Comparison of ENCODE assay signal across 23 cellular contexts in genomic region chr2:43346619-43347018, GRCh38.
DNase-seq lines count a peak whose midpoint lies in the region; ATAC-seq, FAIRE-seq and TF ChIP-seq lines count a peak whose summit lies in the region.
"Had no signal": no experiment of that assay in that cellular context is flagged by ENCODE, and none has a peak within 500 bp of the region (broad histone marks: within the 10 kb centered on the region; RNA-seq: fewer than 3 reads in every experiment).

No MANE protein-coding gene starts in this region.

- H3K4me2 ChIP-seq in GM23338, result peak overlapping the region; percentile 50

- H3K36me3 ChIP-seq in GM23338 (ENCODE audit: insufficient read depth) (no peaks in the 10 kb centered on the region; the same call in 1 of the 2 replicates), Peyer's patch (no peaks in the 10 kb centered on the region), iPS-20b (ENCODE audit: insufficient read depth, low read depth, low read length) (0 out of 2 replicates have a peak, but pooled peaks cover 7% of the 10 kb centered on the region), psoas muscle (ENCODE audit: insufficient read depth in 1 of 2, low read depth in 1 of 2) (no peaks in the 10 kb centered on the region), kidney (ENCODE audit: control insufficient read depth in 1 of 2, insufficient read depth in 2 of 2, low read length in 2 of 2) (peaks cover 0 to 2% of the 10 kb centered on the region in 2 donors)

- no peaks in the 10 kb centered on the region for H3K9me3 ChIP-seq in Peyer's patch
- no peaks in the 10 kb centered on the region for H3K9me3 ChIP-seq in iPS-20b (ENCODE audit: insufficient read depth, low read depth, low read length)
- H3K9me3 ChIP-seq in psoas muscle, result no peaks in the 10 kb centered on the region
- no peaks in the 10 kb centered on the region for H3K9me3 ChIP-seq in kidney (ENCODE audit: control insufficient read depth in 1 of 2, low read length in 2 of 2)
- H3K9me3 ChIP-seq: MG63 had no signal

- no peak overlapping the region for H3K4me3 Mint-ChIP-seq in GM23338
- H3K4me3 Mint-ChIP-seq in natural killer cell, result no peak overlapping the region
- H3K4me3 Mint-ChIP-seq: activated T-helper 17 cell treated with anti-CD3 and anti-CD28 coated beads, Interleukin-2, amount 50 U/mL, for 72 hours; CD4-positive, alpha-beta memory T cell; naive B cell had no signal

- TF ChIP-seq CTCF in GM23338 (conservative IDR thresholded peaks at IDR 0.05; ENCODE audit: low read depth in 2 of 2), result no peak
- no peak for TF ChIP-seq CTCF in Peyer's patch (IDR thresholded peaks at IDR 0.05)
- no peak for TF ChIP-seq CTCF in psoas muscle (IDR thresholded peaks at IDR 0.05)
- no peak for TF ChIP-seq CTCF in kidney (IDR thresholded peaks at IDR 0.05; ENCODE audit: borderline replicate concordance, extremely low read depth, insufficient read depth)
- no peak for TF ChIP-seq CTCF in natural killer cell (IDR thresholded peaks at IDR 0.05)

- DNase-seq in GM23338 (ENCODE audit: low spot score), result no peak
- no peak for DNase-seq in Peyer's patch
- DNase-seq in psoas muscle, result no peak
- no peak for DNase-seq in kidney
- no peak for DNase-seq in HPDE6-E6E7 (ENCODE audit: extremely low spot score)
- DNase-seq in natural killer cell, result no peak
- DNase-seq: activated CD4-positive, CD25-positive, alpha-beta regulatory T cell; caudate nucleus; CD4-positive, alpha-beta memory T cell; DMS79 treated with DMSO at 0.1 percent for 48 hours; effector memory CD4-positive, alpha-beta T cell; H7; left colon; MG63; naive B cell; NCI-H1694; NCI-H524 treated with DMSO at 0.1 percent for 48 hours; OCI-M1; stimulated activated naive CD4-positive, alpha-beta T cell had no signal

- TF ChIP-seq POLR2A in Peyer's patch (IDR thresholded peaks at IDR 0.05), result no peak

- intact Hi-C loops in psoas muscle (cut with DNase I) (loop anchor here (5.0 to 10.0 kb wide), 3 partner anchors 41 to 111 kb away; no protein-coding TSS in a partner anchor), kidney (cut with DNase I) (no loop called here), natural killer cell (cut with micrococcal nuclease) (no loop called here)

- no peak overlapping the region for H3K4me3 ChIP-seq in GM23338
- H3K4me3 ChIP-seq in Peyer's patch, result no peak overlapping the region
- H3K4me3 ChIP-seq in iPS-20b (ENCODE audit: low read length), result peak overlapping the region; percentile 41; the same call in 1 of the 2 replicates
- H3K4me3 ChIP-seq in psoas muscle, result no peak overlapping the region
- H3K4me3 ChIP-seq in kidney (ENCODE audit: low read length in 2 of 2), result no peak overlapping the region
- H3K4me3 ChIP-seq: MG63 had no signal

- H3K4me1 Mint-ChIP-seq in GM23338 (peaks cover 50% of the 10 kb centered on the region), natural killer cell (no peaks in the 10 kb centered on the region)
- H3K4me1 Mint-ChIP-seq: activated T-helper 17 cell treated with anti-CD3 and anti-CD28 coated beads, Interleukin-2, amount 50 U/mL, for 72 hours; naive B cell had no signal

- 57 to 65% (median 62%) methylated on average over 4 of the region's 4 CpGs for WGBS in psoas muscle, 3 donors

- H3K36me3 Mint-ChIP-seq in GM23338 (ENCODE audit: low read depth) (no peaks in the 10 kb centered on the region), natural killer cell (no peaks in the 10 kb centered on the region)

- no peak for FAIRE-seq in kidney (lab: Jason Lieb, UNC)
- FAIRE-seq: GM18507 had no signal

- no peaks in the 10 kb centered on the region for H3K27me3 ChIP-seq in GM23338 (ENCODE audit: insufficient read depth)
- no peaks in the 10 kb centered on the region for H3K27me3 ChIP-seq in Peyer's patch
- no peaks in the 10 kb centered on the region for H3K27me3 ChIP-seq in iPS-20b (ENCODE audit: insufficient read depth, low read length)
- no peaks in the 10 kb centered on the region for H3K27me3 ChIP-seq in psoas muscle (ENCODE audit: insufficient read depth in 3 of 3, low read length in 2 of 3)
- H3K27me3 ChIP-seq: MG63 had no signal

- H2AFZ ChIP-seq in GM23338, result no peak overlapping the region

- H3K27ac Mint-ChIP-seq in GM23338 (no peak overlapping the region), natural killer cell (no peak overlapping the region)
- H3K27ac Mint-ChIP-seq: activated T-helper 17 cell treated with anti-CD3 and anti-CD28 coated beads, Interleukin-2, amount 50 U/mL, for 72 hours had no signal

- H3K27ac ChIP-seq in GM23338 (ENCODE audit: low read depth) (peak overlapping the region; percentile 71; the same call in 1 of the 2 replicates), Peyer's patch (peak overlapping the region in 3 of 4 donors; percentile 16 to 76 (median 51)), iPS-20b (ENCODE audit: low read length) (no peak overlapping the region), psoas muscle (peak overlapping the region; percentile 88), kidney (ENCODE audit: low read depth in 2 of 2, low read length in 2 of 2) (peak overlapping the region in 1 of 2 donors; percentile 91)

- no peaks in the 10 kb centered on the region for H3F3A ChIP-seq in GM23338 (replicated peaks; ENCODE audit: low read depth)

- no peaks in the 10 kb centered on the region for H3K79me2 ChIP-seq in GM23338 (replicated peaks; ENCODE audit: insufficient read depth)

- peaks cover 30% of the 10 kb centered on the region for H3K4me1 ChIP-seq in GM23338 (ENCODE audit: insufficient read depth)
- H3K4me1 ChIP-seq in Peyer's patch, result peaks cover 0 to 42% (median 3%) of the 10 kb centered on the region in 4 donors
- peaks cover 25% of the 10 kb centered on the region for H3K4me1 ChIP-seq in iPS-20b (ENCODE audit: insufficient read depth, low read length)
- H3K4me1 ChIP-seq in psoas muscle, result peaks cover 87% of the 10 kb centered on the region
- peaks cover 56% of the 10 kb centered on the region in 2 donors for H3K4me1 ChIP-seq in kidney (ENCODE audit: control insufficient read depth in 1 of 2, insufficient read depth in 1 of 2, low read depth in 1 of 2, low read length in 2 of 2)

- H3K9ac ChIP-seq in iPS-20b (ENCODE audit: low read depth, low read length), result peak overlapping the region; percentile 52; the same call in 1 of the 2 replicates
- H3K9ac ChIP-seq in kidney (ENCODE audit: low read length in 2 of 2), result no peak overlapping the region

- no peak for ATAC-seq in GM23338
- no peak for ATAC-seq in psoas muscle
- ATAC-seq in GM18498 (IDR thresholded peaks at IDR 0.05; ENCODE audit: unreplicated experiment), result no peak
- ATAC-seq in natural killer cell, result no peak
- ATAC-seq: activated T-helper 17 cell treated with anti-CD3 and anti-CD28 coated beads, Interleukin-2, amount 50 U/mL, for 72 hours; left colon had no signal

- H3K9me3 Mint-ChIP-seq in GM23338, result no peaks in the 10 kb centered on the region
- H3K9me3 Mint-ChIP-seq in natural killer cell, result no peaks in the 10 kb centered on the region
- H3K9me3 Mint-ChIP-seq: activated T-helper 17 cell treated with anti-CD3 and anti-CD28 coated beads, Interleukin-2, amount 50 U/mL, for 72 hours; naive B cell had no signal

- H3K27me3 Mint-ChIP-seq in GM23338 (ENCODE audit: insufficient read depth, low read depth, poor library complexity) (peaks cover 8% of the 10 kb centered on the region), natural killer cell (ENCODE audit: low read depth in 2 of 2) (no peaks in the 10 kb centered on the region)
- H3K27me3 Mint-ChIP-seq: activated T-helper 17 cell treated with anti-CD3 and anti-CD28 coated beads, Interleukin-2, amount 50 U/mL, for 72 hours; CD4-positive, alpha-beta memory T cell; naive B cell had no signal

- no peaks in the 10 kb centered on the region for H3K9me2 ChIP-seq in GM23338 (ENCODE audit: insufficient read depth)

- H4K20me1 ChIP-seq in GM23338 (replicated peaks; ENCODE audit: insufficient read depth), result no peaks in the 10 kb centered on the region

TF ChIP-seq in GM23338, 12 proteins besides CTCF, POLR2A, EP300 and RAD21:
- TF ChIP-seq ZNF331 (CRISPR knock-in tag; IDR thresholded peaks at IDR 0.05; ENCODE audit: low read depth), result no peak
TF ChIP-seq in GM23338: peak in this region for 0.

Comparison
In these comparisons a context has a peak if more than half of its experiments do, and no peak if none do; other contexts are left out.
1. intact Hi-C loops: an anchor here in psoas muscle (5.0 to 10.0 kb wide); none called in kidney and natural killer cell.